ENCODE assay signal across 23 cellular contexts in the genomic region with DNA sequence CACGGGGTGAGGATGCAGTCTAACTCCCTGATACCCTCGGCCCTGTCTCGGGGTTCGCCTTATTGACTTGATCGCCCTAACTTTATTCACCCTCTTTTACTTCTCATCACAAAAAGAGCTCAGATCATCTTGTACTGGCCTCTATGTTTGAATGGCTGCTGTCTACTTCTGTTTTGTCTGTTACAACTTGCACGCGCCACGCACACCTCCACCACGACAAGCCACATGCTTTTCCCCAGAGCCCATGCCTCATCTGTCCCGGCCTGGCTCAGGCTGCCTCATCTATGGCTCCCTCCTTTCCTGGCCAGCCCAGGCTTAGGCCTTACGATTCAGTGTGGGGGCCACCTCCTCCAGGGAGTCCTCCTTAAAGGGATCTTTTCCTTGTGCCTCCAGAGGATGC.
DNase-seq lines count a peak whose midpoint lies in the region; ATAC-seq, FAIRE-seq and TF ChIP-seq lines count a peak whose summit lies in the region.
"Had no signal": no experiment of that assay in that cellular context is flagged by ENCODE, and none has a peak within 500 bp of the region (broad histone marks: within the 10 kb centered on the region; RNA-seq: fewer than 3 reads in every experiment).

No MANE protein-coding gene starts in this region.

- H2BK120ac ChIP-seq in neuronal stem cell (ENCODE audit: low read depth, low read length), result no peak overlapping the region

- no peak for TF ChIP-seq EP300 in K562 (IDR thresholded peaks at IDR 0.05; ENCODE audit: low read length)
- no peak for TF ChIP-seq EP300 in esophagus muscularis mucosa (IDR thresholded peaks at IDR 0.05)

- no peaks in the 10 kb centered on the region for H3K9me1 ChIP-seq in K562 (ENCODE audit: control insufficient read depth, insufficient read depth, low read length)

- CTCF ChIA-PET in K562 (lab: Yijun Ruan, JAX; ENCODE audit: low intra/inter-chr PET ratio), result no interaction called here

- no peak for TF ChIP-seq RAD21 in K562 (CRISPR knock-in tag; conservative IDR thresholded peaks at IDR 0.05 in 1 of 2, IDR thresholded peaks at IDR 0.05 in 1 of 2)

- no peak overlapping the region for H4K8ac ChIP-seq in neuronal stem cell (ENCODE audit: low read depth, low read length)

- no TSS peak for BruUV-seq in K562 (replicated peaks; lab: Mats Ljungman, UMichigan)

- no peak overlapping the region for H2AFZ ChIP-seq in K562 (ENCODE audit: low read depth, low read length)
- H2AFZ ChIP-seq in neuronal stem cell (ENCODE audit: low read length), result no peak overlapping the region

- H3K9ac ChIP-seq in K562 (ENCODE audit: insufficient read depth in 1 of 2, low read depth in 2 of 2, low read length in 2 of 2) (no peak overlapping the region), neuronal stem cell (ENCODE audit: low read depth, low read length, poor library complexity) (peak overlapping the region; percentile 34)
- H3K9ac ChIP-seq: BLaER1 had no signal

- TF ChIP-seq POLR2A in K562 (conservative IDR thresholded peaks at IDR 0.05) (no peak), esophagus muscularis mucosa (IDR thresholded peaks at IDR 0.05; ENCODE audit: low read depth) (no peak), thyroid gland (IDR thresholded peaks at IDR 0.05) (no peak)

- H3K4me1 ChIP-seq in K562 (replicated peaks in 1 of 2; ENCODE audit: control insufficient read depth in 2 of 2, insufficient read depth in 2 of 2, low read length in 2 of 2) (no peaks in the 10 kb centered on the region), esophagus muscularis mucosa (no peaks in the 10 kb centered on the region), neuronal stem cell (ENCODE audit: control insufficient read depth in 2 of 2, insufficient read depth in 1 of 2, low read depth in 1 of 2, low read length in 2 of 2) (no peaks in the 10 kb centered on the region), thyroid gland (no peaks in the 10 kb centered on the region)
- H3K4me1 ChIP-seq: BE2C, Caco-2 had no signal

- H3K18ac ChIP-seq in neuronal stem cell (ENCODE audit: low read length), result no peak overlapping the region

- POLR2A ChIA-PET in K562 (lab: Yijun Ruan, JAX), result no interaction called here

- H3K23ac ChIP-seq in neuronal stem cell (ENCODE audit: low read depth, low read length, poor library complexity), result no peak overlapping the region

- 13% methylated on average over 8 of the region's 11 CpGs for WGBS in K562 (ENCODE audit: insufficient coverage, low coverage, missing lambda C conversion rate)
- 95% methylated on average over 11 of the region's 11 CpGs for WGBS in esophagus muscularis mucosa
- no CpG with 5 or more reads among the region's 11 CpGs for WGBS in neuronal stem cell (ENCODE audit: extremely low coverage in 2 of 2, insufficient read length in 2 of 2, insufficient replicate concordance in 1 of 2), 2 donors
- WGBS in thyroid gland, 2 donors, result 93 to 97% methylated on average over 11 of the region's 11 CpGs

- no peak overlapping the region for H3K4ac ChIP-seq in neuronal stem cell (ENCODE audit: low read length)

- DNase-seq in K562 (ENCODE audit: extremely low read depth in 1 of 4, low spot score in 3 of 4) (no peak), esophagus muscularis mucosa (ENCODE audit: extremely low spot score) (peak; percentile 64), neuronal stem cell (ENCODE audit: low spot score) (no peak), thyroid gland (no peak), COR-L47 (lab: John Stamatoyannopoulos, UW) (no peak)
- DNase-seq: 8988T; ACHN; BE2C; C1 segment of cervical spinal cord; Caco-2; Calu3; CD4-positive, alpha-beta memory T cell; CD4-positive, CD25-positive, alpha-beta regulatory T cell; CD8-positive, alpha-beta memory T cell; DMS79 treated with DMSO at 0.1 percent for 48 hours; GF-D8 had no signal

- H3K36me3 ChIP-seq in K562 (ENCODE audit: control insufficient read depth, insufficient read depth, low read length) (no peaks in the 10 kb centered on the region), esophagus muscularis mucosa (peaks cover 0 to 7% (median 0%) of the 10 kb centered on the region in 4 donors), neuronal stem cell (replicated peaks in 1 of 2; ENCODE audit: control insufficient read depth in 2 of 2, insufficient read depth in 2 of 2, low read length in 2 of 2) (no peaks in the 10 kb centered on the region), thyroid gland (no peaks in the 10 kb centered on the region)
- H3K36me3 ChIP-seq: BE2C, BLaER1 had no signal

- no peak overlapping the region for H3K4me3 ChIP-seq in K562
- no peak overlapping the region for H3K4me3 ChIP-seq in esophagus muscularis mucosa
- no peak overlapping the region for H3K4me3 ChIP-seq in neuronal stem cell (ENCODE audit: low read length in 2 of 2)
- H3K4me3 ChIP-seq in thyroid gland (replicated peaks in 1 of 3), result no peak overlapping the region
- H3K4me3 ChIP-seq: BLaER1 had no signal

- no peak overlapping the region for H2BK15ac ChIP-seq in neuronal stem cell (ENCODE audit: low read length)

- H4K91ac ChIP-seq in neuronal stem cell (ENCODE audit: low read depth, low read length, poor library complexity), result no peak overlapping the region

- H3K27me3 ChIP-seq in K562 (ENCODE audit: control insufficient read depth in 2 of 2, insufficient read depth in 2 of 2, low read length in 2 of 2), result peaks cover 0 to 18% of the 10 kb centered on the region in 2 experiments; a peak in 2 of 5 replicates
- H3K27me3 ChIP-seq in esophagus muscularis mucosa, result no peaks in the 10 kb centered on the region
- H3K27me3 ChIP-seq in neuronal stem cell (ENCODE audit: control insufficient read depth in 3 of 3, insufficient read depth in 3 of 3, low read depth in 1 of 3, low read length in 3 of 3), result peaks cover 0 to 2% (median 0%) of the 10 kb centered on the region in 3 experiments
- no peaks in the 10 kb centered on the region for H3K27me3 ChIP-seq in thyroid gland
- H3K27me3 ChIP-seq: BLaER1 had no signal

- H3K27ac ChIP-seq in K562 (ENCODE audit: extremely low read depth, low read depth, low read length), result no peak overlapping the region
- H3K27ac ChIP-seq in esophagus muscularis mucosa (replicated peaks in 1 of 4), result no peak overlapping the region
- H3K27ac ChIP-seq in neuronal stem cell (replicated peaks; ENCODE audit: low read length), result no peak overlapping the region
- H3K27ac ChIP-seq in thyroid gland, result no peak overlapping the region
- H3K27ac ChIP-seq: BLaER1 had no signal

- no peak overlapping the region for H2BK12ac ChIP-seq in neuronal stem cell (ENCODE audit: low read length)

- H3K9me3 ChIP-seq in K562 (replicated peaks; ENCODE audit: control insufficient read depth, insufficient read depth, low read depth, low read length) (no peaks in the 10 kb centered on the region), esophagus muscularis mucosa (no peaks in the 10 kb centered on the region), neuronal stem cell (replicated peaks in 1 of 2; ENCODE audit: control insufficient read depth in 2 of 2, insufficient read depth in 1 of 2, low read depth in 1 of 2, low read length in 2 of 2) (no peaks in the 10 kb centered on the region), thyroid gland (no peaks in the 10 kb centered on the region)
- H3K9me3 ChIP-seq: BE2C, BLaER1, Caco-2 had no signal

- no peak overlapping the region for H2AK5ac ChIP-seq in neuronal stem cell (ENCODE audit: low read depth, low read length)

- no peak overlapping the region for H3K14ac ChIP-seq in neuronal stem cell (ENCODE audit: low read length)

- no peaks in the 10 kb centered on the region for H3K79me1 ChIP-seq in neuronal stem cell (ENCODE audit: low read depth, low read length)

- intact Hi-C loops in K562 (cut with micrococcal nuclease) (no loop called here), esophagus muscularis mucosa (cut with DNase I) (no loop called here), thyroid gland (cut with DNase I) (no loop called here)

- ATAC-seq in K562 (no peak), esophagus mucosa (no peak)

- no peaks in the 10 kb centered on the region for H4K20me1 ChIP-seq in K562 (replicated peaks; ENCODE audit: control insufficient read depth, insufficient read depth, low read length)
- H4K20me1 ChIP-seq: BLaER1 had no signal

- H3K4me2 ChIP-seq in K562 (ENCODE audit: insufficient read depth, low read length) (no peak overlapping the region), neuronal stem cell (ENCODE audit: insufficient read depth, low read length, poor library complexity, severe bottlenecking) (no peak overlapping the region)
- H3K4me2 ChIP-seq: BLaER1 had no signal

- FAIRE-seq in K562 (lab: Jason Lieb, UNC), result no peak
- FAIRE-seq: A204.1, D721Med, G401.6, GM12891, GM19239 had no signal

- no peaks in the 10 kb centered on the region for H3K79me2 ChIP-seq in K562 (ENCODE audit: control insufficient read depth, insufficient read depth, low read length)

- TF ChIP-seq CTCF in K562 (IDR thresholded peaks at IDR 0.05 in 2 of 3, conservative IDR thresholded peaks at IDR 0.05 in 1 of 3; ENCODE audit: insufficient read depth in 2 of 3, low read depth in 1 of 3, low read length in 3 of 3) (no peak), esophagus muscularis mucosa (IDR thresholded peaks at IDR 0.05) (no peak), thyroid gland (IDR thresholded peaks at IDR 0.05) (no peak)

- no peak overlapping the region for H2BK5ac ChIP-seq in neuronal stem cell (ENCODE audit: low read length)

- in situ Hi-C loops in K562 (cut with MboI), result no loop called here

TF ChIP-seq in K562, 482 proteins besides CTCF, POLR2A, EP300 and RAD21:
- TF ChIP-seq HDAC8 (tag; IDR thresholded peaks at IDR 0.05), result no peak
- TF ChIP-seq ZFP36 (IDR thresholded peaks at IDR 0.05; ENCODE audit: low read depth, low read length, partially characterized antibody), result peak; percentile 43
